In genomic region chr6:163732479-163732878, GRCh38 we compare ENCODE assay signal across 28 cellular contexts.
"Had no signal": no experiment of that assay in that cellular context is flagged by ENCODE, and none has a peak within 500 bp of the region (broad histone marks: within the 10 kb centered on the region; RNA-seq: fewer than 3 reads in every experiment).

No MANE protein-coding gene starts in this region.

- DNase-seq: activated B cell treated with CpG ODN at 0.5 μM for 24 hours; activated CD4-positive, alpha-beta T cell treated with anti-CD3 and anti-CD28 coated beads for 36 hours; activated CD4-positive, alpha-beta T cell treated with anti-CD3 and anti-CD28 coated beads, Interleukin-2, amount 50 U/mL, for 4 hours; activated CD8-positive, alpha-beta memory T cell treated with anti-CD3 and anti-CD28 coated beads, Interleukin-2, amount 50 U/mL, for 48 hours; activated naive CD4-positive, alpha-beta T cell; activated T-cell treated with anti-CD3 and anti-CD28 coated beads, Interleukin-2, amount 50 U/mL, for 4 hours; central memory CD4-positive, alpha-beta T cell; colonic mucosa; esophagus squamous epithelium; heart left ventricle; kidney; left lung; mammary epithelial cell; midbrain; spleen; stimulated activated CD4-positive, alpha-beta T cell treated with anti-CD3 and anti-CD28 coated beads, Interleukin-4, amount 100 ng/mL, for 1 hour; stimulated activated naive CD4-positive, alpha-beta T cell; T1000; upper lobe of right lung had no signal

- H3K9me3 Mint-ChIP-seq: activated B cell treated with CpG ODN at 0.5 μM for 24 hours; activated T-cell treated with anti-CD3 and anti-CD28 coated beads, Interleukin-2, amount 50 U/mL, for 4 hours; activated T-helper 2 cell treated with anti-CD3 and anti-CD28 coated beads, Interferon-gamma antibody, Interleukin-2, Interleukin-4, amounts not matched to agents 10 μg/mL and 5 μg/mL and 100 μg/mL, durations not matched to agents 14 hours and 24 hours and 36 hours; natural killer cell treated with Interleukin-12 subunit alpha and Interleukin-12 subunit beta and Interleukin-15 and Interleukin-18, amount 100 ng/mL, for 72 hours; T-helper 1 cell treated with Interleukin-12 subunit alpha and Interleukin-12 subunit beta and Interleukin-4 antibody, amounts not matched to agents 30 μg/mL and 1 μg/mL, for 36 hours had no signal

- H3K36me3 Mint-ChIP-seq: activated naive CD8-positive, alpha-beta T cell; natural killer cell treated with Interleukin-12 subunit alpha and Interleukin-12 subunit beta and Interleukin-15 and Interleukin-18, amount 100 ng/mL, for 72 hours had no signal

- H3K27me3 Mint-ChIP-seq: activated B cell treated with CpG ODN at 0.5 μM for 24 hours; activated CD4-positive, alpha-beta T cell treated with anti-CD3 and anti-CD28 coated beads for 36 hours; activated naive CD8-positive, alpha-beta T cell had no signal

- ATAC-seq: activated CD4-positive, alpha-beta T cell treated with anti-CD3 and anti-CD28 coated beads for 36 hours; activated T-cell treated with anti-CD3 and anti-CD28 coated beads, Interleukin-2, amount 50 U/mL, for 4 hours; gastroesophageal sphincter; heart left ventricle; left lung; natural killer cell treated with Interleukin-12 subunit alpha and Interleukin-12 subunit beta and Interleukin-15 and Interleukin-18, amount 100 ng/mL, for 72 hours; upper lobe of right lung had no signal

- H3K27ac Mint-ChIP-seq: activated B cell treated with CpG ODN at 0.5 μM for 24 hours; activated CD4-positive, alpha-beta T cell treated with anti-CD3 and anti-CD28 coated beads for 36 hours; activated naive CD8-positive, alpha-beta T cell; activated T-helper 2 cell treated with anti-CD3 and anti-CD28 coated beads, Interferon-gamma antibody, Interleukin-2, Interleukin-4, amounts not matched to agents 10 μg/mL and 5 μg/mL and 100 μg/mL, durations not matched to agents 14 hours and 24 hours and 36 hours; natural killer cell treated with Interleukin-12 subunit alpha and Interleukin-12 subunit beta and Interleukin-15 and Interleukin-18, amount 100 ng/mL, for 72 hours; progenitor cell of endocrine pancreas; T-helper 1 cell treated with Interleukin-12 subunit alpha and Interleukin-12 subunit beta and Interleukin-4 antibody, amounts not matched to agents 30 μg/mL and 1 μg/mL, for 36 hours had no signal

- H3K4me3 ChIP-seq: adrenal gland, ascending aorta, colonic mucosa, esophagus squamous epithelium, gastroesophageal sphincter, heart left ventricle, left lung, spleen, thoracic aorta, upper lobe of right lung had no signal

- H3K4me1 Mint-ChIP-seq: activated CD4-positive, alpha-beta T cell treated with anti-CD3 and anti-CD28 coated beads for 36 hours had no signal

- H3K4me3 Mint-ChIP-seq: activated B cell treated with CpG ODN at 0.5 μM for 24 hours; activated CD4-positive, alpha-beta T cell treated with anti-CD3 and anti-CD28 coated beads for 36 hours; activated naive CD8-positive, alpha-beta T cell; activated T-cell treated with anti-CD3 and anti-CD28 coated beads, Interleukin-2, amount 50 U/mL, for 4 hours; natural killer cell treated with Interleukin-12 subunit alpha and Interleukin-12 subunit beta and Interleukin-15 and Interleukin-18, amount 100 ng/mL, for 72 hours; T-helper 1 cell treated with Interleukin-12 subunit alpha and Interleukin-12 subunit beta and Interleukin-4 antibody, amounts not matched to agents 30 μg/mL and 1 μg/mL, for 36 hours had no signal
